1 cellular context compared by ENCODE assay signal in the genomic region with DNA sequence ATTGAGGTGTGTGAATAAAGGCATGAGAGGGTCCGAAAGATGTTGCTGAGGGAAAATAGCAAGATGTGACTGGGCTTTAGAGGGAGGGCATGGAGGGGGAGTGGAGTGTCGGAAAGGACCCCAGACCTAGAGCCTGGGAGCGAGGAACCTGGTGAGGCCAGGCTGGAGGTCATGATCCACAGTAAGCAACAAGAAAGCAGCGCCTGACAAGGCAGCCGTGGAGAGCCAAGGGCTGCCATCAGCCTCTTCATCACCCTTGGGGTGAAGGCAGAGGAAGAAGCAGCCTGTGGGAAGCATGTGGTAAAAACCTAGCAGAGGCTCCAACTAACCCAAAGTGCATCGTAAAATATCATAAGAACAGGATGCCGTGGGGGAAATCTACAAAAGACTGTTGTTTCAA.
TF ChIP-seq lines count a peak whose summit lies in the region.

No MANE protein-coding gene starts in this region.

TF ChIP-seq in WTC11, 78 proteins besides CTCF, POLR2A, EP300 and RAD21 (continued from another document):
- TF ChIP-seq ZSCAN18 (CRISPR knock-in tag; IDR thresholded peaks at IDR 0.05): no peak
- TF ChIP-seq ZNF219 (CRISPR knock-in tag; IDR thresholded peaks at IDR 0.05; ENCODE audit: borderline replicate concordance): no peak
- TF ChIP-seq SOX15 (CRISPR knock-in tag; IDR thresholded peaks at IDR 0.05): no peak
